8 cellular contexts compared by ENCODE assay signal in genomic region chr5:54469655-54470054, GRCh38. TPM values are rescaled to one million over a fixed set of nuclear protein-coding genes. Genes with fewer than 3 reads are reported as not detected.
DNase-seq lines count a peak whose midpoint lies in the region; ATAC-seq and TF ChIP-seq lines count a peak whose summit lies in the region.

No MANE protein-coding gene starts in this region.

- CTCF ChIA-PET in activated CD8-positive, alpha-beta T cell treated with anti-CD3 and anti-CD28 coated beads for 36 hours (lab: Charles Lee), result interaction anchor here (3.7 kb wide), 1 partner anchor 19 kb away, joined by 20 read pairs; no protein-coding TSS in a partner anchor

- ATAC-seq in GM18909 (IDR thresholded peaks at IDR 0.05; ENCODE audit: poor library complexity, unreplicated experiment) (peak; percentile 66), HG02852 (IDR thresholded peaks at IDR 0.05; ENCODE audit: unreplicated experiment) (peak; percentile 91)
- no peak for ATAC-seq in activated CD8-positive, alpha-beta T cell treated with anti-CD3 and anti-CD28 coated beads for 36 hours

- intact Hi-C loops in activated CD8-positive, alpha-beta T cell treated with anti-CD3 and anti-CD28 coated beads for 36 hours (cut with micrococcal nuclease), result no loop called here

- H3K4me3 Mint-ChIP-seq in activated CD8-positive, alpha-beta T cell treated with anti-CD3 and anti-CD28 coated beads for 36 hours, result peak overlapping the region; percentile 6
- H3K4me3 Mint-ChIP-seq in glutamatergic neuron (ENCODE audit: unreplicated experiment), result no peak overlapping the region

- H3K9me3 Mint-ChIP-seq in activated CD8-positive, alpha-beta T cell treated with anti-CD3 and anti-CD28 coated beads for 36 hours, result peaks cover 2% of the 10 kb centered on the region
- peaks cover 1% of the 10 kb centered on the region for H3K9me3 Mint-ChIP-seq in glutamatergic neuron (ENCODE audit: unreplicated experiment)

- H3K27me3 Mint-ChIP-seq in activated CD8-positive, alpha-beta T cell treated with anti-CD3 and anti-CD28 coated beads for 36 hours, result peaks cover 3% of the 10 kb centered on the region
- peaks cover 6% of the 10 kb centered on the region for H3K27me3 Mint-ChIP-seq in glutamatergic neuron (ENCODE audit: unreplicated experiment)

- no peaks in the 10 kb centered on the region for H3K36me3 Mint-ChIP-seq in activated CD8-positive, alpha-beta T cell treated with anti-CD3 and anti-CD28 coated beads for 36 hours (ENCODE audit: low read depth)
- no peaks in the 10 kb centered on the region for H3K36me3 Mint-ChIP-seq in glutamatergic neuron (ENCODE audit: unreplicated experiment)

- no peak for DNase-seq in activated CD8-positive, alpha-beta T cell treated with anti-CD3 and anti-CD28 coated beads for 36 hours
- DNase-seq in pons (ENCODE audit: low spot score) (peak; percentile 55), hippocampal formation (lab: John Stamatoyannopoulos, UW) (no peak), glutamatergic neuron (no peak), DMS79 (lab: John Stamatoyannopoulos, UW) (no peak)
- no peak for DNase-seq in stimulated activated CD4-positive, alpha-beta T cell treated with anti-CD3 and anti-CD28 coated beads, Interleukin-1b, Interleukin-23, amount 100 ng/mL, for 48 hours

- H3K4me1 Mint-ChIP-seq in activated CD8-positive, alpha-beta T cell treated with anti-CD3 and anti-CD28 coated beads for 36 hours (ENCODE audit: low read depth), result peaks cover 4% of the 10 kb centered on the region
- peaks cover 3% of the 10 kb centered on the region for H3K4me1 Mint-ChIP-seq in glutamatergic neuron (ENCODE audit: low read depth, unreplicated experiment)

- no peak for TF ChIP-seq CTCF in activated CD8-positive, alpha-beta T cell treated with anti-CD3 and anti-CD28 coated beads for 36 hours (IDR thresholded peaks at IDR 0.05)
- TF ChIP-seq CTCF in glutamatergic neuron (IDR thresholded peaks at IDR 0.05; ENCODE audit: partially characterized antibody, unreplicated experiment), result no peak

- POLR2A ChIA-PET in activated CD8-positive, alpha-beta T cell treated with anti-CD3 and anti-CD28 coated beads for 36 hours (lab: Charles Lee), result no interaction called here

- H3K27ac Mint-ChIP-seq in activated CD8-positive, alpha-beta T cell treated with anti-CD3 and anti-CD28 coated beads for 36 hours, result peak overlapping the region; percentile 50
- no peak overlapping the region for H3K27ac Mint-ChIP-seq in glutamatergic neuron (ENCODE audit: unreplicated experiment)

RNA-seq across cellular contexts. Expression of gene HSPB3, which starts 14.2 kb away (rescaled TPM):
- total RNA-seq in activated CD8-positive, alpha-beta T cell treated with anti-CD3 and anti-CD28 coated beads for 36 hours, result not detected
- total RNA-seq in glutamatergic neuron (ENCODE audit: unreplicated experiment), result not detected

RNA-seq across cellular contexts. Expression of gene SNX18, which starts 47.9 kb away (rescaled TPM):
- total RNA-seq in activated CD8-positive, alpha-beta T cell treated with anti-CD3 and anti-CD28 coated beads for 36 hours, result 1 to 10 TPM; 5.9 to 6.8 TPM
- total RNA-seq in glutamatergic neuron (ENCODE audit: unreplicated experiment), result 95.0 TPM

Comparison
In these comparisons a context has a peak if more than half of its experiments do, and no peak if none do; other contexts are left out.
1. RNA of gene SNX18, which starts 47.9 kb away (total RNA-seq): 95.0 TPM in glutamatergic neuron (single experiment); 5.9 to 6.8 TPM in activated CD8-positive, alpha-beta T cell treated with anti-CD3 and anti-CD28 coated beads for 36 hours; every median in the first group is over 10 times any median in the second.